ENCODE assay signal across 13 cellular contexts in genomic region chr1:115650961-115651360, GRCh38.
"Had no signal": no experiment of that assay in that cellular context is flagged by ENCODE, and none has a peak within 500 bp of the region (broad histone marks: within the 10 kb centered on the region; RNA-seq: fewer than 3 reads in every experiment).

No MANE protein-coding gene starts in this region.

- H3K27me3 Mint-ChIP-seq: activated naive CD4-positive, alpha-beta T cell treated with anti-CD3 and anti-CD28 coated beads, Interleukin-2, amount 50 U/mL, for 24 hours; central memory CD8-positive, alpha-beta T cell had no signal

- H3K4me1 Mint-ChIP-seq: activated naive CD4-positive, alpha-beta T cell treated with anti-CD3 and anti-CD28 coated beads, Interleukin-2, amount 50 U/mL, for 24 hours had no signal

- DNase-seq: activated CD4-positive, alpha-beta T cell treated with anti-CD3 and anti-CD28 coated beads, Interleukin-2, amount 50 U/mL, for 4 hours; activated effector memory CD4-positive, alpha-beta T cell treated with Interleukin-2 at 50 U/mL for 16 hours; activated T-cell treated with anti-CD3 and anti-CD28 coated beads, Interleukin-2, amount 50 U/mL, for 1 hour; body of pancreas; dermis blood vessel endothelial cell; mammary epithelial cell; ovary; stimulated activated CD4-positive, alpha-beta T cell treated with anti-CD3 and anti-CD28 coated beads, Interleukin-4, amount 100 ng/mL, for 24 hours; stimulated activated naive CD8-positive, alpha-beta T cell treated with anti-CD3 and anti-CD28 coated beads, Interleukin-15, amount 100 ng/mL, for 72 hours; testis had no signal

- H3K27me3 ChIP-seq: body of pancreas, ovary, testis had no signal

- H3K4me3 ChIP-seq: body of pancreas, ovary, testis had no signal

- H3K9me3 Mint-ChIP-seq: activated naive CD4-positive, alpha-beta T cell treated with anti-CD3 and anti-CD28 coated beads, Interleukin-2, amount 50 U/mL, for 24 hours; central memory CD8-positive, alpha-beta T cell; stimulated activated naive CD8-positive, alpha-beta T cell treated with anti-CD3 and anti-CD28 coated beads, Interleukin-15, amount 100 ng/mL, for 72 hours; T-helper 2 cell treated with Interferon-gamma antibody and Interleukin-4, amounts not matched to agents 5 μg/mL and 100 μg/mL, for 36 hours had no signal

- H3K27ac Mint-ChIP-seq: activated naive CD4-positive, alpha-beta T cell treated with anti-CD3 and anti-CD28 coated beads, Interleukin-2, amount 50 U/mL, for 24 hours; stimulated activated naive CD8-positive, alpha-beta T cell treated with anti-CD3 and anti-CD28 coated beads, Interleukin-15, amount 100 ng/mL, for 72 hours; T-helper 2 cell treated with Interferon-gamma antibody and Interleukin-4, amounts not matched to agents 5 μg/mL and 100 μg/mL, for 36 hours had no signal

- H3K27ac ChIP-seq: body of pancreas, ovary, testis had no signal

- H3K9me3 ChIP-seq: body of pancreas, ovary, testis had no signal

- ATAC-seq: body of pancreas; stimulated activated naive CD8-positive, alpha-beta T cell treated with anti-CD3 and anti-CD28 coated beads, Interleukin-15, amount 100 ng/mL, for 72 hours had no signal

- H3K36me3 Mint-ChIP-seq: activated naive CD4-positive, alpha-beta T cell treated with anti-CD3 and anti-CD28 coated beads, Interleukin-2, amount 50 U/mL, for 24 hours had no signal

- H3K4me3 Mint-ChIP-seq: activated naive CD4-positive, alpha-beta T cell treated with anti-CD3 and anti-CD28 coated beads, Interleukin-2, amount 50 U/mL, for 24 hours; central memory CD8-positive, alpha-beta T cell; stimulated activated naive CD8-positive, alpha-beta T cell treated with anti-CD3 and anti-CD28 coated beads, Interleukin-15, amount 100 ng/mL, for 72 hours; T-helper 2 cell treated with Interferon-gamma antibody and Interleukin-4, amounts not matched to agents 5 μg/mL and 100 μg/mL, for 36 hours had no signal

- H3K36me3 ChIP-seq: ovary had no signal
